Comparison of ENCODE assay signal across 8 cellular contexts in genomic region chr12:57078519-57079404, GRCh38. TPM values are rescaled to one million over a fixed set of nuclear protein-coding genes. Genes with fewer than 3 reads are reported as not detected.
DNase-seq lines count a peak whose midpoint lies in the region; ATAC-seq and TF ChIP-seq lines count a peak whose summit lies in the region.

NEMP1 (minus strand) TSS chr12:57078791; CDS start chr12:57078745, 46 bp downstream.

- peak within 1 kb of the TSS; percentile 99 for H3K4me2 ChIP-seq in osteoblast (ENCODE audit: insufficient read depth, low read length)

- peak within 1 kb of the TSS; percentile 93 for H3K4me3 Mint-ChIP-seq in activated naive CD8-positive, alpha-beta T cell

- H3K9me3 Mint-ChIP-seq in activated naive CD8-positive, alpha-beta T cell (ENCODE audit: low read depth) = no peaks in the 10 kb centered on the region

- H2AFZ ChIP-seq in osteoblast (ENCODE audit: low read length) = peak within 1 kb of the TSS; percentile 92

- H4K20me1 ChIP-seq in osteoblast (ENCODE audit: insufficient read depth, low read length) = no peaks in the 10 kb centered on the region

- peaks cover 25% of the 10 kb centered on the region for H3K4me1 Mint-ChIP-seq in activated naive CD8-positive, alpha-beta T cell (ENCODE audit: low read depth)

- POLR2A ChIA-PET in GM10248 (lab: Yijun Ruan, JAX) = interaction anchor here (0.6 to 1.4 kb wide), 12 partner anchors 9 to 360 kb away, joined by 3 to 15 read pairs (median 4); partner anchors contain the start of gene STAT6

- H3K4me3 ChIP-seq in osteoblast (ENCODE audit: insufficient read depth, low read length) (peak within 1 kb of the TSS; percentile 96), thymus (ENCODE audit: low read length) (peak within 1 kb of the TSS; percentile 63)

- peaks cover 36% of the 10 kb centered on the region for H3K79me2 ChIP-seq in osteoblast (ENCODE audit: insufficient read depth, low read length)

- H3K36me3 ChIP-seq in osteoblast (ENCODE audit: insufficient read depth, low read length) (peaks cover 3% of the 10 kb centered on the region), thymus (ENCODE audit: control insufficient read depth, insufficient read depth) (peaks cover 8% of the 10 kb centered on the region)

- TF ChIP-seq CTCF in GM10248 (IDR thresholded peaks at IDR 0.05; ENCODE audit: control extremely low read depth, extremely low read depth, low read depth, missing control alignments) (no peak), osteoblast (IDR thresholded peaks at IDR 0.05; ENCODE audit: extremely low read depth, low read depth, low read length) (no peak)

- H3K9me3 ChIP-seq in osteoblast (ENCODE audit: low read depth, low read length) (no peaks in the 10 kb centered on the region), thymus (ENCODE audit: control insufficient read depth) (no peaks in the 10 kb centered on the region)

- CTCF ChIA-PET in GM10248 (lab: Yijun Ruan, JAX) = interaction anchor here (0.8 to 7.7 kb wide), 17 partner anchors 9 to 163 kb away, joined by 3 to 48 read pairs (median 3); partner anchors contain the start of gene STAT6

- H3K36me3 Mint-ChIP-seq in activated naive CD8-positive, alpha-beta T cell = no peaks in the 10 kb centered on the region

- H3K27me3 Mint-ChIP-seq in activated naive CD8-positive, alpha-beta T cell = no peaks in the 10 kb centered on the region

- peaks cover 17% of the 10 kb centered on the region for H3K4me1 ChIP-seq in osteoblast (ENCODE audit: insufficient read depth, low read length)
- H3K4me1 ChIP-seq in thymus (ENCODE audit: control insufficient read depth, insufficient read depth, low read length) = peaks cover 7% of the 10 kb centered on the region

- H3K27me3 ChIP-seq in osteoblast (ENCODE audit: insufficient read depth, low read length) (no peaks in the 10 kb centered on the region), thymus (ENCODE audit: control insufficient read depth, insufficient read depth) (no peaks in the 10 kb centered on the region)

- peak within 1 kb of the TSS; percentile 96 for H3K27ac Mint-ChIP-seq in activated naive CD8-positive, alpha-beta T cell

- under 1% methylated on average over 39 of the region's 39 CpGs for WGBS in thymus

- peak; percentile 96 for DNase-seq in GM10248 (ENCODE audit: extremely low spot score)
- DNase-seq in NCI-H1105 (lab: John Stamatoyannopoulos, UW) = peak; percentile 95
- DNase-seq in SKM-1 treated with dmso at 0.1 percent for 144 hours (lab: John Stamatoyannopoulos, UW; ENCODE audit: unreplicated experiment) = peak; percentile 93
- DNase-seq in glomerular visceral epithelial cell (ENCODE audit: extremely low spot score) = peak; percentile 100
- peak; percentile 97 for DNase-seq in osteoblast (ENCODE audit: insufficient read length, low spot score, missing footprints)

- ATAC-seq in HG02623 (IDR thresholded peaks at IDR 0.05; ENCODE audit: unreplicated experiment) = peak; percentile 98

- H3K27ac ChIP-seq in osteoblast (ENCODE audit: low read depth, low read length) = peak within 1 kb of the TSS; percentile 71
- H3K27ac ChIP-seq in thymus (ENCODE audit: low read depth) = peak within 1 kb of the TSS; percentile 87

RNA-seq across cellular contexts. Expression of gene NEMP1, which starts in this region (rescaled TPM):
- total RNA-seq in osteoblast = 6.5 and 7.7 TPM in 2 replicates
- 9.5 TPM for polyA plus RNA-seq in thymus

Comparison
In these comparisons a context has a peak if more than half of its experiments do, and no peak if none do; other contexts are left out.
1. Peak in every context shown above with its lines: DNase-seq, ATAC-seq, H3K4me3 ChIP-seq and H3K27ac ChIP-seq.